In genomic region chr1:84584126-84584525, GRCh38 we compare ENCODE assay signal across 1 cellular context.
TF ChIP-seq lines count a peak whose summit lies in the region.

No MANE protein-coding gene starts in this region.

TF ChIP-seq in H1, 55 proteins besides CTCF, POLR2A, EP300 and RAD21:
- TF ChIP-seq TBP (IDR thresholded peaks at IDR 0.05; ENCODE audit: low read depth, low read length), result no peak
- peak; percentile 63 for TF ChIP-seq MAFK (IDR thresholded peaks at IDR 0.05; ENCODE audit: low read depth, low read length)
TF ChIP-seq in H1: peak in this region for 1.
